ENCODE assay signal across 8 cellular contexts in genomic region chr11:67302571-67303131, GRCh38. TPM values are rescaled to one million over a fixed set of nuclear protein-coding genes. Genes with fewer than 3 reads are reported as not detected.
DNase-seq lines count a peak whose midpoint lies in the region; ATAC-seq and TF ChIP-seq lines count a peak whose summit lies in the region.

No MANE protein-coding gene starts in this region.

- no peak for TF ChIP-seq POLR2A in esophagus muscularis mucosa (IDR thresholded peaks at IDR 0.05; ENCODE audit: low read depth)

- H3K27me3 Mint-ChIP-seq in nephron (ENCODE audit: low read depth), result peaks cover 4% of the 10 kb centered on the region

- H3K36me3 ChIP-seq in SJCRH30 (peaks cover 11% of the 10 kb centered on the region; the same call in 1 of the 2 replicates), esophagus muscularis mucosa (peaks cover 28 to 51% (median 40%) of the 10 kb centered on the region in 4 donors)

- no peaks in the 10 kb centered on the region for H3K9me3 ChIP-seq in SJCRH30 (replicated peaks)
- no peaks in the 10 kb centered on the region for H3K9me3 ChIP-seq in esophagus muscularis mucosa

- H3K36me3 Mint-ChIP-seq in nephron (ENCODE audit: low read depth), result peaks cover 18% of the 10 kb centered on the region

- DNase-seq in NCI-H2171 treated with DMSO at 0.1 percent for 48 hours (lab: John Stamatoyannopoulos, UW) (peak; percentile 40), NCI-H2171 (lab: John Stamatoyannopoulos, UW) (no peak), SJCRH30 (no peak), esophagus muscularis mucosa (ENCODE audit: extremely low spot score) (no peak), SKM-1 (lab: John Stamatoyannopoulos, UW; ENCODE audit: unreplicated experiment) (no peak)

- no peak for ATAC-seq in GM21717 (IDR thresholded peaks at IDR 0.05; ENCODE audit: unreplicated experiment)
- ATAC-seq in GM21528 (IDR thresholded peaks at IDR 0.05; ENCODE audit: low FRiP score, unreplicated experiment), result no peak

- TF ChIP-seq EP300 in esophagus muscularis mucosa (IDR thresholded peaks at IDR 0.05), result no peak

- H3K4me1 Mint-ChIP-seq in nephron, result peaks cover 5% of the 10 kb centered on the region

- intact Hi-C loops in esophagus muscularis mucosa (cut with DNase I), result no loop called here

- no peak for TF ChIP-seq CTCF in esophagus muscularis mucosa (IDR thresholded peaks at IDR 0.05)
- TF ChIP-seq CTCF in nephron (IDR thresholded peaks at IDR 0.05; ENCODE audit: unreplicated experiment in 3 of 3), result no peak

- H3K27me3 ChIP-seq in SJCRH30 (no peaks in the 10 kb centered on the region), esophagus muscularis mucosa (no peaks in the 10 kb centered on the region)

- peak overlapping the region; percentile 89 to 94 (median 94) for H3K27ac Mint-ChIP-seq in nephron

- H3K9me3 Mint-ChIP-seq in nephron, result peaks cover 5% of the 10 kb centered on the region

- no CpG with 5 or more reads among the region's 23 CpGs for WGBS in esophagus muscularis mucosa

- H3K4me1 ChIP-seq in SJCRH30, result peaks cover 15% of the 10 kb centered on the region
- peaks cover 24 to 42% (median 39%) of the 10 kb centered on the region in 4 donors for H3K4me1 ChIP-seq in esophagus muscularis mucosa

- H3K4me3 ChIP-seq in SJCRH30 (peak overlapping the region; percentile 61), esophagus muscularis mucosa (peak overlapping the region; percentile 79 to 97 (median 88))

- H3K27ac ChIP-seq in SJCRH30, result peak overlapping the region; percentile 38
- H3K27ac ChIP-seq in esophagus muscularis mucosa (replicated peaks in 1 of 4), result peak overlapping the region; percentile 74 to 82 (median 76)

- peak overlapping the region; percentile 81 to 88 (median 87) for H3K4me3 Mint-ChIP-seq in nephron

RNA-seq across cellular contexts. Expression of gene SSH3, which starts 0.7 kb away (rescaled TPM):
- 2.5 TPM in 2 replicates for total RNA-seq in SJCRH30 (2014; rRNA removed; shearing (Covaris generic))
- total RNA-seq in esophagus muscularis mucosa, result 10 to 100 TPM; 28.2 to 51.5 (median 44.0) TPM

RNA-seq across cellular contexts. Expression of gene ANKRD13D, which starts 13.5 kb away (rescaled TPM):
- 15.3 and 19.9 TPM in 2 replicates for total RNA-seq in SJCRH30 (2014; rRNA removed; shearing (Covaris generic))
- total RNA-seq in esophagus muscularis mucosa, result 10 to 100 TPM; 27.7 to 53.0 (median 39.5) TPM

RNA-seq across cellular contexts. Expression of gene GRK2, which starts 36.4 kb away (rescaled TPM):
- total RNA-seq in SJCRH30 (2014; rRNA removed; shearing (Covaris generic)), result 45.2 and 49.7 TPM in 2 replicates
- 10 to 100 TPM; 46.9 to 68.8 (median 59.5) TPM for total RNA-seq in esophagus muscularis mucosa

RNA-seq across cellular contexts. Expression of gene POLD4, which starts 50.7 kb away (rescaled TPM):
- 35.4 and 37.5 TPM in 2 replicates for total RNA-seq in SJCRH30 (2014; rRNA removed; shearing (Covaris generic))
- 100 to 1,000 TPM in 1 of 4 donors, 10 to 100 TPM in 3; 77.2 to 106 (median 83.1) TPM for total RNA-seq in esophagus muscularis mucosa
